Comparison of ENCODE assay signal across 16 cellular contexts in genomic region chr6:107579413-107579812, GRCh38.
"Had no signal": no experiment of that assay in that cellular context is flagged by ENCODE, and none has a peak within 500 bp of the region (broad histone marks: within the 10 kb centered on the region; RNA-seq: fewer than 3 reads in every experiment).

No MANE protein-coding gene starts in this region.

- H3K27ac Mint-ChIP-seq: naive thymus-derived CD4-positive, alpha-beta T cell; stimulated activated naive B cell treated with anti-CD40 and anti-IgM and Interleukin-4, amounts not matched to agents 10 μg/mL and 1 μg/mL and 100 μg/mL, for 72 hours had no signal

- H3K36me3 Mint-ChIP-seq: naive thymus-derived CD4-positive, alpha-beta T cell had no signal

- DNase-seq: effector memory CD4-positive, alpha-beta T cell; gastrocnemius medialis; kidney; left colon; naive thymus-derived CD4-positive, alpha-beta T cell; occipital lobe; right lobe of liver; stimulated activated CD4-positive, alpha-beta T cell treated with anti-CD3 and anti-CD28 coated beads, Interleukin-4, amount 100 ng/mL, for 4 hours; stimulated activated naive B cell treated with anti-CD40 and anti-IgM and Interleukin-4, amounts not matched to agents 10 μg/mL and 1 μg/mL and 100 μg/mL, for 72 hours; stimulated activated naive CD8-positive, alpha-beta T cell treated with anti-CD3 and anti-CD28 coated beads, Interleukin-15, amount 100 ng/mL, for 72 hours; trophoblast cell had no signal

- H3K4me3 ChIP-seq: esophagus muscularis mucosa, gastrocnemius medialis, prostate gland, right lobe of liver, thoracic aorta had no signal

- H3K27me3 ChIP-seq: esophagus muscularis mucosa, gastrocnemius medialis, right lobe of liver had no signal

- H3K9me3 Mint-ChIP-seq: naive thymus-derived CD4-positive, alpha-beta T cell; stimulated activated naive B cell treated with anti-CD40 and anti-IgM and Interleukin-4, amounts not matched to agents 10 μg/mL and 1 μg/mL and 100 μg/mL, for 72 hours; stimulated activated naive CD8-positive, alpha-beta T cell treated with anti-CD3 and anti-CD28 coated beads, Interleukin-15, amount 100 ng/mL, for 72 hours had no signal

- H3K4me1 ChIP-seq: gastrocnemius medialis, parathyroid adenoma, prostate gland, right lobe of liver had no signal

- H3K9ac ChIP-seq: parathyroid adenoma had no signal

- H3K27ac ChIP-seq: epithelial cell of prostate, esophagus muscularis mucosa, gastrocnemius medialis, parathyroid adenoma, prostate gland, right lobe of liver, thoracic aorta had no signal

- ATAC-seq: gastrocnemius medialis; left colon; naive thymus-derived CD4-positive, alpha-beta T cell; right lobe of liver; stimulated activated naive B cell treated with anti-CD40 and anti-IgM and Interleukin-4, amounts not matched to agents 10 μg/mL and 1 μg/mL and 100 μg/mL, for 72 hours; stimulated activated naive CD8-positive, alpha-beta T cell treated with anti-CD3 and anti-CD28 coated beads, Interleukin-15, amount 100 ng/mL, for 72 hours had no signal

- H3K4me3 Mint-ChIP-seq: naive thymus-derived CD4-positive, alpha-beta T cell; stimulated activated naive B cell treated with anti-CD40 and anti-IgM and Interleukin-4, amounts not matched to agents 10 μg/mL and 1 μg/mL and 100 μg/mL, for 72 hours; stimulated activated naive CD8-positive, alpha-beta T cell treated with anti-CD3 and anti-CD28 coated beads, Interleukin-15, amount 100 ng/mL, for 72 hours had no signal

- H3K9me3 ChIP-seq: esophagus muscularis mucosa, gastrocnemius medialis, prostate gland, right lobe of liver, thoracic aorta had no signal

- H3K4me1 Mint-ChIP-seq: naive thymus-derived CD4-positive, alpha-beta T cell; stimulated activated naive CD8-positive, alpha-beta T cell treated with anti-CD3 and anti-CD28 coated beads, Interleukin-15, amount 100 ng/mL, for 72 hours had no signal

- H3K36me3 ChIP-seq: esophagus muscularis mucosa, gastrocnemius medialis, prostate gland, right lobe of liver, thoracic aorta had no signal
